8 cellular contexts compared by ENCODE assay signal in genomic region chr3:126267976-126268615, GRCh38.
DNase-seq lines count a peak whose midpoint lies in the region; ATAC-seq and TF ChIP-seq lines count a peak whose summit lies in the region.
"Had no signal": no experiment of that assay in that cellular context is flagged by ENCODE, and none has a peak within 500 bp of the region (broad histone marks: within the 10 kb centered on the region; RNA-seq: fewer than 3 reads in every experiment).

No MANE protein-coding gene starts in this region.

- no peak for DNase-seq in WTC11 (ENCODE audit: low spot score)
- no peak for DNase-seq in nephron progenitor cell
- DNase-seq in type B pancreatic cell (ENCODE audit: extremely low spot score, unreplicated experiment), result no peak
- DNase-seq in middle frontal gyrus (ENCODE audit: extremely low spot score, low spot score), result no peak
- DNase-seq: NCI-H748 treated with DMSO at 0.1 percent for 48 hours had no signal

- WGBS in esophagus, 2 donors, result 64 to 65% methylated on average over 15 of the region's 15 CpGs

- peak overlapping the region; percentile 80 to 81 for H3K27ac ChIP-seq in esophagus (ENCODE audit: low read depth in 2 of 2, low read length in 1 of 2)

- H3K36me3 ChIP-seq in esophagus (ENCODE audit: control insufficient read depth in 2 of 2, insufficient read depth in 2 of 2, low read length in 1 of 2), result no peaks in the 10 kb centered on the region

- H3K27ac Mint-ChIP-seq in WTC11, result peak overlapping the region; percentile 85
- H3K27ac Mint-ChIP-seq in nephron progenitor cell, result peak overlapping the region; percentile 67
- no peak overlapping the region for H3K27ac Mint-ChIP-seq in type B pancreatic cell
- H3K27ac Mint-ChIP-seq in stimulated activated memory B cell treated with anti-CD40 and anti-IgM and Interleukin-4, amounts not matched to agents 10 μg/mL and 1 μg/mL and 100 μg/mL, for 72 hours, result no peak overlapping the region

- H3K4me1 ChIP-seq in esophagus (ENCODE audit: control insufficient read depth in 2 of 2, insufficient read depth in 2 of 2, low read length in 1 of 2), result peaks cover 0 to 18% of the 10 kb centered on the region in 2 donors

- H3K27me3 Mint-ChIP-seq in WTC11 (ENCODE audit: low read depth) (peaks cover 7% of the 10 kb centered on the region), nephron progenitor cell (ENCODE audit: low read depth, poor library complexity) (peaks cover 20% of the 10 kb centered on the region), type B pancreatic cell (peaks cover 10% of the 10 kb centered on the region)
- peaks cover 60% of the 10 kb centered on the region for H3K27me3 Mint-ChIP-seq in stimulated activated memory B cell treated with anti-CD40 and anti-IgM and Interleukin-4, amounts not matched to agents 10 μg/mL and 1 μg/mL and 100 μg/mL, for 72 hours

- no peak for TF ChIP-seq CTCF in WTC11 (IDR thresholded peaks at IDR 0.05)
- no peak for TF ChIP-seq CTCF in nephron progenitor cell (IDR thresholded peaks at IDR 0.05)
- TF ChIP-seq CTCF in type B pancreatic cell (conservative IDR thresholded peaks at IDR 0.05), result no peak

- H3K36me3 Mint-ChIP-seq in WTC11 (no peaks in the 10 kb centered on the region), nephron progenitor cell (ENCODE audit: low read depth) (no peaks in the 10 kb centered on the region), type B pancreatic cell (no peaks in the 10 kb centered on the region)
- H3K36me3 Mint-ChIP-seq in stimulated activated memory B cell treated with anti-CD40 and anti-IgM and Interleukin-4, amounts not matched to agents 10 μg/mL and 1 μg/mL and 100 μg/mL, for 72 hours, result no peaks in the 10 kb centered on the region

- no peak overlapping the region for H3K4me3 ChIP-seq in esophagus (ENCODE audit: low read depth in 1 of 2, low read length in 2 of 2)

- CTCF ChIA-PET in WTC11 (lab: Charles Lee), result interaction anchor here (0.8 to 3.3 kb wide), 7 partner anchors 19 to 165 kb away, joined by 3 to 14 read pairs (median 5); no protein-coding TSS in a partner anchor

- no peaks in the 10 kb centered on the region for H3K27me3 ChIP-seq in esophagus (ENCODE audit: control insufficient read depth in 1 of 2, insufficient read depth in 2 of 2, low read length in 2 of 2)

- H3K4me3 Mint-ChIP-seq in WTC11 (peak overlapping the region; percentile 72), nephron progenitor cell (peak overlapping the region; percentile 82), type B pancreatic cell (peak overlapping the region; percentile 86)
- H3K4me3 Mint-ChIP-seq in stimulated activated memory B cell treated with anti-CD40 and anti-IgM and Interleukin-4, amounts not matched to agents 10 μg/mL and 1 μg/mL and 100 μg/mL, for 72 hours, result no peak overlapping the region

- H3K9me3 Mint-ChIP-seq in WTC11 (peaks cover under 1% of the 10 kb centered on the region; the same call in 1 of the 2 replicates), nephron progenitor cell (no peaks in the 10 kb centered on the region), type B pancreatic cell (no peaks in the 10 kb centered on the region)
- no peaks in the 10 kb centered on the region for H3K9me3 Mint-ChIP-seq in stimulated activated memory B cell treated with anti-CD40 and anti-IgM and Interleukin-4, amounts not matched to agents 10 μg/mL and 1 μg/mL and 100 μg/mL, for 72 hours

- ATAC-seq in WTC11, result no peak
- no peak for ATAC-seq in GM18868 (IDR thresholded peaks at IDR 0.05; ENCODE audit: unreplicated experiment)
- ATAC-seq in stimulated activated memory B cell treated with anti-CD40 and anti-IgM and Interleukin-4, amounts not matched to agents 10 μg/mL and 1 μg/mL and 100 μg/mL, for 72 hours, result no peak

- no peaks in the 10 kb centered on the region for H3K9me3 ChIP-seq in esophagus (ENCODE audit: control insufficient read depth in 2 of 2, insufficient read depth in 1 of 2, low read depth in 1 of 2, low read length in 1 of 2)

- H3K4me1 Mint-ChIP-seq in WTC11 (peaks cover 43% of the 10 kb centered on the region), nephron progenitor cell (peaks cover 32% of the 10 kb centered on the region), type B pancreatic cell (ENCODE audit: unreplicated experiment) (peaks cover 16% of the 10 kb centered on the region)
- H3K4me1 Mint-ChIP-seq in stimulated activated memory B cell treated with anti-CD40 and anti-IgM and Interleukin-4, amounts not matched to agents 10 μg/mL and 1 μg/mL and 100 μg/mL, for 72 hours, result peaks cover 5% of the 10 kb centered on the region

- POLR2A ChIA-PET in WTC11 (lab: Charles Lee), result interaction anchor here (0.6 to 2.4 kb wide), 3 partner anchors 19 to 515 kb away, joined by 3 to 9 read pairs (median 4); partner anchors contain the start of gene KLF15

TF ChIP-seq in WTC11, 78 proteins besides CTCF, POLR2A, EP300 and RAD21:
- TF ChIP-seq NFYB (CRISPR knock-in tag; conservative IDR thresholded peaks at IDR 0.05; ENCODE audit: low read depth) (no peak), ZBTB43 (CRISPR knock-in tag; IDR thresholded peaks at IDR 0.05) (no peak), PRRX2 (CRISPR knock-in tag; IDR thresholded peaks at IDR 0.05) (no peak), NFATC4 (CRISPR knock-in tag; IDR thresholded peaks at IDR 0.05) (no peak), IRF1 (CRISPR knock-in tag; IDR thresholded peaks at IDR 0.05) (no peak), RORB (CRISPR knock-in tag; IDR thresholded peaks at IDR 0.05) (no peak), TCF7 (CRISPR knock-in tag; IDR thresholded peaks at IDR 0.05; ENCODE audit: low read depth) (no peak), TEAD1 (CRISPR knock-in tag; IDR thresholded peaks at IDR 0.05) (no peak), NFE2L1 (CRISPR knock-in tag; IDR thresholded peaks at IDR 0.05) (no peak), ZNF512 (CRISPR knock-in tag; IDR thresholded peaks at IDR 0.05; ENCODE audit: borderline replicate concordance) (no peak), TEAD4 (CRISPR knock-in tag; IDR thresholded peaks at IDR 0.05) (no peak), MXD4 (CRISPR knock-in tag; IDR thresholded peaks at IDR 0.05; ENCODE audit: borderline replicate concordance) (no peak), CREB1 (CRISPR knock-in tag; IDR thresholded peaks at IDR 0.05) (no peak), USF2 (CRISPR knock-in tag; IDR thresholded peaks at IDR 0.05) (no peak), ZNF232 (CRISPR knock-in tag; IDR thresholded peaks at IDR 0.05) (no peak), HMGA2 (CRISPR knock-in tag; IDR thresholded peaks at IDR 0.05) (no peak), ZNF423 (CRISPR knock-in tag; IDR thresholded peaks at IDR 0.05) (no peak), IRF2 (CRISPR knock-in tag; IDR thresholded peaks at IDR 0.05; ENCODE audit: borderline replicate concordance, low read depth) (no peak)

Comparison
In these comparisons a context has a peak if more than half of its experiments do, and no peak if none do; other contexts are left out.
1. H3K27ac Mint-ChIP-seq: peak in WTC11 (single experiment) and nephron progenitor cell (single experiment); none in type B pancreatic cell (single experiment) and stimulated activated memory B cell treated with anti-CD40 and anti-IgM and Interleukin-4, amounts not matched to agents 10 μg/mL and 1 μg/mL and 100 μg/mL, for 72 hours (single experiment).